Comparison of ENCODE assay signal across 16 cellular contexts in the genomic region with DNA sequence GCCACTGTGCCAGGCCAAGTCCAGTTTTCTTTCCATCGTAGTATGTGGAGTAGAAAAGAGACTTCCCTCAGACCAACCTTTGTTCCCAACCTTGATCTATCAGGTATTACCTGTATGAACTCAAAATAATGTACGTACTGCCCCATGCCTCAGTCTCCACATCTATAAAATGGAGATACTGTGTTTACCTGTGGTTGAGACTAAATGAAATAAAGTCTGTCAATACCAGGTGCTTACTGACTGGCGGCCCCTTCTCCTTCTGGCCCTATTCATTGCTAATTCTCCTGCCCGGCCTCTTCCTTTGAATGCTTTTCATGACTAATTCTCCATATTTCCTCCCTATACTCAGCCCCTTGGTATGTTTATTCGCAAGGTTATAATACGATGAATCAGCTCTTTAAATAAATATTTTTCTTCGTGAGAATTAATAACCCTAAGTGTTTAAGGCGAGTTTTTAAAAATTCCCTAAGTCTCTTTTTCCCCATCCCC.
DNase-seq lines count a peak whose midpoint lies in the region; ATAC-seq, FAIRE-seq and TF ChIP-seq lines count a peak whose summit lies in the region.
"Had no signal": no experiment of that assay in that cellular context is flagged by ENCODE, and none has a peak within 500 bp of the region (broad histone marks: within the 10 kb centered on the region; RNA-seq: fewer than 3 reads in every experiment).

No MANE protein-coding gene starts in this region.

- H3K4me2 ChIP-seq in astrocyte (ENCODE audit: low read length): peak overlapping the region; percentile 52

- H3K79me2 ChIP-seq in ACC112 (ENCODE audit: control insufficient read depth, insufficient read depth, low read length, unreplicated experiment) (no peaks in the 10 kb centered on the region), astrocyte (ENCODE audit: insufficient read depth, low read length) (no peaks in the 10 kb centered on the region)

- H3K4me1 Mint-ChIP-seq in astrocyte (ENCODE audit: low read depth, unreplicated experiment): peaks cover 30% of the 10 kb centered on the region
- H3K4me1 Mint-ChIP-seq in activated naive CD4-positive, alpha-beta T cell treated with anti-CD3 and anti-CD28 coated beads for 36 hours (ENCODE audit: low read depth): peaks cover 6% of the 10 kb centered on the region
- H3K4me1 Mint-ChIP-seq: T-helper 17 cell had no signal

- H3K4me1 ChIP-seq in ACC112 (ENCODE audit: control insufficient read depth, insufficient read depth, low read length, unreplicated experiment) (peaks cover 38% of the 10 kb centered on the region), astrocyte (ENCODE audit: insufficient read depth, low read length) (peaks cover 45% of the 10 kb centered on the region)
- H3K4me1 ChIP-seq: BE2C, right atrium auricular region had no signal

- H3K9me3 ChIP-seq in astrocyte (ENCODE audit: insufficient read depth, low read depth, low read length): no peaks in the 10 kb centered on the region
- H3K9me3 ChIP-seq: BE2C, right atrium auricular region, suprapubic skin had no signal

- no peak for FAIRE-seq in astrocyte (lab: Jason Lieb, UNC)

- H3K27ac ChIP-seq in ACC112 (ENCODE audit: low read depth, low read length) (peak overlapping the region; percentile 92), astrocyte (ENCODE audit: low read depth, low read length) (peak overlapping the region; percentile 90)
- H3K27ac ChIP-seq: right atrium auricular region, suprapubic skin had no signal

- H3K27me3 ChIP-seq in ACC112 (ENCODE audit: insufficient read depth, low read length): no peaks in the 10 kb centered on the region
- no peaks in the 10 kb centered on the region for H3K27me3 ChIP-seq in astrocyte (ENCODE audit: insufficient read depth, low read length)
- H3K27me3 ChIP-seq: BE2C, right atrium auricular region, suprapubic skin had no signal

- no peak for TF ChIP-seq CTCF in astrocyte (IDR thresholded peaks at IDR 0.05; ENCODE audit: insufficient read depth, low read depth, low read length)

- peak; percentile 87 for DNase-seq in HS-5 (ENCODE audit: low read depth)
- DNase-seq in astrocyte (ENCODE audit: low read depth): peak; percentile 88
- DNase-seq in glomerular visceral epithelial cell (ENCODE audit: extremely low spot score): peak; percentile 76
- DNase-seq in activated naive CD4-positive, alpha-beta T cell treated with anti-CD3 and anti-CD28 coated beads for 36 hours: no peak
- DNase-seq in HUDEP-2 (lab: John Stamatoyannopoulos, UW; ENCODE audit: unreplicated experiment in 76 of 76): no peak
- no peak for DNase-seq in KBM-7
- DNase-seq: activated CD4-positive, alpha-beta memory T cell treated with anti-CD3 and anti-CD28 coated beads, Interleukin-2, amount 10 ng/mL, durations not matched to agents 7 days and 5 days; BE2C; effector CD8-positive, alpha-beta T cell; NCI-H1436 treated with DMSO at 0.1 percent for 48 hours; T-helper 17 cell had no signal

- H3K9me3 Mint-ChIP-seq in astrocyte (ENCODE audit: unreplicated experiment): peaks cover 2% of the 10 kb centered on the region
- no peaks in the 10 kb centered on the region for H3K9me3 Mint-ChIP-seq in activated naive CD4-positive, alpha-beta T cell treated with anti-CD3 and anti-CD28 coated beads for 36 hours
- H3K9me3 Mint-ChIP-seq: activated CD4-positive, alpha-beta memory T cell treated with anti-CD3 and anti-CD28 coated beads, Interleukin-2, amount 10 ng/mL, durations not matched to agents 7 days and 5 days; activated naive CD4-positive, alpha-beta T cell treated with anti-CD3 and anti-CD28 coated beads, Interleukin-2, amount 50 U/mL, for 24 hours had no signal

- H3K36me3 ChIP-seq in ACC112 (ENCODE audit: insufficient read depth, low read length): no peaks in the 10 kb centered on the region
- no peaks in the 10 kb centered on the region for H3K36me3 ChIP-seq in astrocyte (ENCODE audit: insufficient read depth, low read length)
- H3K36me3 ChIP-seq: BE2C, right atrium auricular region, suprapubic skin had no signal

- H3K27me3 Mint-ChIP-seq in astrocyte (ENCODE audit: low read depth, unreplicated experiment): no peaks in the 10 kb centered on the region
- H3K27me3 Mint-ChIP-seq in activated naive CD4-positive, alpha-beta T cell treated with anti-CD3 and anti-CD28 coated beads for 36 hours (ENCODE audit: low read depth): peaks cover 23% of the 10 kb centered on the region
- H3K27me3 Mint-ChIP-seq: activated CD4-positive, alpha-beta memory T cell treated with anti-CD3 and anti-CD28 coated beads, Interleukin-2, amount 10 ng/mL, durations not matched to agents 7 days and 5 days had no signal

- intact Hi-C loops in activated naive CD4-positive, alpha-beta T cell treated with anti-CD3 and anti-CD28 coated beads for 36 hours (cut with micrococcal nuclease): no loop called here

- CTCF ChIA-PET in activated naive CD4-positive, alpha-beta T cell treated with anti-CD3 and anti-CD28 coated beads for 36 hours (lab: Charles Lee): interaction anchor here (0.7 kb wide), 1 partner anchor 20 kb away, joined by 3 read pairs; no protein-coding TSS in a partner anchor

- H3K4me3 ChIP-seq in ACC112 (ENCODE audit: low read depth, low read length) (0 out of 2 replicates have a peak overlapping the region, but pooled peaks have one; percentile 0), astrocyte (ENCODE audit: insufficient read depth, low read depth, low read length) (peak overlapping the region; percentile 32)
- H3K4me3 ChIP-seq: right atrium auricular region, suprapubic skin had no signal

- H2AFZ ChIP-seq in ACC112 (ENCODE audit: low read length, unreplicated experiment): peak overlapping the region; percentile 4
- H2AFZ ChIP-seq in astrocyte (ENCODE audit: low read depth, low read length): no peak overlapping the region

- no peaks in the 10 kb centered on the region for H4K20me1 ChIP-seq in astrocyte (ENCODE audit: insufficient read depth, low read length)

- H3K36me3 Mint-ChIP-seq in astrocyte (ENCODE audit: low read depth, unreplicated experiment): no peaks in the 10 kb centered on the region
- H3K36me3 Mint-ChIP-seq in activated naive CD4-positive, alpha-beta T cell treated with anti-CD3 and anti-CD28 coated beads for 36 hours (ENCODE audit: low read depth): no peaks in the 10 kb centered on the region
- H3K36me3 Mint-ChIP-seq: activated naive CD4-positive, alpha-beta T cell treated with anti-CD3 and anti-CD28 coated beads, Interleukin-2, amount 50 U/mL, for 24 hours had no signal

- H3K9ac ChIP-seq in astrocyte (ENCODE audit: low read length): peak overlapping the region; percentile 69

- no peak for ATAC-seq in HG02678 (IDR thresholded peaks at IDR 0.05; ENCODE audit: unreplicated experiment)
- ATAC-seq: T-helper 17 cell had no signal

- H3K4me3 Mint-ChIP-seq in astrocyte (ENCODE audit: unreplicated experiment): no peak overlapping the region
- H3K4me3 Mint-ChIP-seq in activated naive CD4-positive, alpha-beta T cell treated with anti-CD3 and anti-CD28 coated beads for 36 hours: no peak overlapping the region
- H3K4me3 Mint-ChIP-seq: activated CD4-positive, alpha-beta memory T cell treated with anti-CD3 and anti-CD28 coated beads, Interleukin-2, amount 10 ng/mL, durations not matched to agents 7 days and 5 days; activated naive CD4-positive, alpha-beta T cell treated with anti-CD3 and anti-CD28 coated beads, Interleukin-2, amount 50 U/mL, for 24 hours; T-helper 17 cell had no signal

- in situ Hi-C loops in KBM-7 (cut with MboI; ENCODE audit: low pct_unique_long_range_greater_than_20kb, low sequenced_read_pairs): no loop called here

- H3K27ac Mint-ChIP-seq in astrocyte (ENCODE audit: unreplicated experiment): no peak overlapping the region
- H3K27ac Mint-ChIP-seq in activated naive CD4-positive, alpha-beta T cell treated with anti-CD3 and anti-CD28 coated beads for 36 hours: no peak overlapping the region
- H3K27ac Mint-ChIP-seq: activated CD4-positive, alpha-beta memory T cell treated with anti-CD3 and anti-CD28 coated beads, Interleukin-2, amount 10 ng/mL, durations not matched to agents 7 days and 5 days; activated naive CD4-positive, alpha-beta T cell treated with anti-CD3 and anti-CD28 coated beads, Interleukin-2, amount 50 U/mL, for 24 hours; T-helper 17 cell had no signal

Comparison
In these comparisons a context has a peak if more than half of its experiments do, and no peak if none do; other contexts are left out.
1. DNase-seq: peak in HS-5 (single experiment), astrocyte (single experiment) and glomerular visceral epithelial cell (single experiment); none in activated naive CD4-positive, alpha-beta T cell treated with anti-CD3 and anti-CD28 coated beads for 36 hours (single experiment), HUDEP-2 (0 of 76) and KBM-7 (single experiment).